ENCODE assay signal across 23 cellular contexts in the genomic region with DNA sequence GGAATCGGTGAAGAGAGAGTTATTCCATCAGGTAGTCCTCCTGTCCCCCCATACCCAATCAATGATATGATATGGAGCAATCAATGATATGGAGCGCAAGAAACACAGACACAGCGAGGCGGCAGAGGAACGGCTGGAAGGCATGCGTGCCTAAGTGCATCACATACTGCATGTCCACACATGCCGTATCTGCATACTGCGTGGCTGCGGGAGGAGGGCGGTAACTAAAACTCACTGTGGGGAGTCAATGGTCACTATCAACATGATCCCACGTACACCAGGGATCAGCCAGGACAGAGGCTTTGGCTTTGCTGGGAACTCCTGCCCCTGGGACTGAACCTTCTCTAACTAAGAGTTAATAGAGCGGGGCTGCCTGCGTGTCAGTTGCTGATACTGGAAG.
"Had no signal": no experiment of that assay in that cellular context is flagged by ENCODE, and none has a peak within 500 bp of the region (broad histone marks: within the 10 kb centered on the region; RNA-seq: fewer than 3 reads in every experiment).

No MANE protein-coding gene starts in this region.

- FAIRE-seq: pancreas, small intestine had no signal

- H3K9me3 ChIP-seq: esophagus muscularis mucosa, gastrocnemius medialis, left ventricle myocardium inferior, pancreas, right lobe of liver, thyroid gland had no signal

- H3K27ac ChIP-seq: esophagus muscularis mucosa, gastrocnemius medialis, left ventricle myocardium inferior, pancreas, right lobe of liver, thyroid gland, VCaP had no signal

- H3K4me3 ChIP-seq: esophagus muscularis mucosa, gastrocnemius medialis, left ventricle myocardium inferior, pancreas, right lobe of liver, thyroid gland had no signal

- H3K4me1 ChIP-seq: pancreas, thyroid gland had no signal

- H3K27me3 ChIP-seq: esophagus muscularis mucosa, gastrocnemius medialis, pancreas, right lobe of liver, thyroid gland had no signal

- H3K36me3 ChIP-seq: gastrocnemius medialis had no signal

- DNase-seq: activated CD4-positive, alpha-beta T cell treated with anti-CD3 and anti-CD28 coated beads for 1 hour; activated CD4-positive, alpha-beta T cell treated with anti-CD3 and anti-CD28 coated beads, Interleukin-2, amount 50 U/mL, for 1 hour; activated CD8-positive, alpha-beta T cell treated with anti-CD3 and anti-CD28 coated beads, Interleukin-2, amount 10 ng/mL, durations not matched to agents 7 days and 5 days; activated gamma-delta T cell treated with Interleukin-2 at 50 U/mL for 16 hours; activated T-cell treated with anti-CD3 and anti-CD28 coated beads, Interleukin-2, amount 50 U/mL, for 1 hour; aorta; caudate nucleus; dermis blood vessel endothelial cell; effector memory CD4-positive, alpha-beta T cell; gastrocnemius medialis; hippocampal formation; left ventricle myocardium inferior; pancreas; right lobe of liver; small intestine; stimulated activated CD4-positive, alpha-beta T cell treated with anti-CD3 and anti-CD28 coated beads, Interleukin-15, amount 100 ng/mL, for 24 hours; stimulated activated CD8-positive, alpha-beta memory T cell treated with anti-CD3 and anti-CD28 coated beads, Interleukin-4, amount 100 ng/mL, for 48 hours; stimulated activated naive CD4-positive, alpha-beta T cell treated with Interleukin-2 at 50 U/mL for 16 hours; thyroid gland had no signal

- ATAC-seq: activated CD8-positive, alpha-beta T cell treated with anti-CD3 and anti-CD28 coated beads, Interleukin-2, amount 10 ng/mL, durations not matched to agents 7 days and 5 days; activated naive CD4-positive, alpha-beta T cell treated with anti-CD3 and anti-CD28 coated beads, Interleukin-2, amount 50 U/mL, for 72 hours; gastrocnemius medialis; natural killer cell treated with Interleukin-12 subunit alpha and Interleukin-12 subunit beta and Interleukin-15 and Interleukin-18, amount 100 ng/mL, for 72 hours; pancreas; right lobe of liver had no signal
